In the genomic region with DNA sequence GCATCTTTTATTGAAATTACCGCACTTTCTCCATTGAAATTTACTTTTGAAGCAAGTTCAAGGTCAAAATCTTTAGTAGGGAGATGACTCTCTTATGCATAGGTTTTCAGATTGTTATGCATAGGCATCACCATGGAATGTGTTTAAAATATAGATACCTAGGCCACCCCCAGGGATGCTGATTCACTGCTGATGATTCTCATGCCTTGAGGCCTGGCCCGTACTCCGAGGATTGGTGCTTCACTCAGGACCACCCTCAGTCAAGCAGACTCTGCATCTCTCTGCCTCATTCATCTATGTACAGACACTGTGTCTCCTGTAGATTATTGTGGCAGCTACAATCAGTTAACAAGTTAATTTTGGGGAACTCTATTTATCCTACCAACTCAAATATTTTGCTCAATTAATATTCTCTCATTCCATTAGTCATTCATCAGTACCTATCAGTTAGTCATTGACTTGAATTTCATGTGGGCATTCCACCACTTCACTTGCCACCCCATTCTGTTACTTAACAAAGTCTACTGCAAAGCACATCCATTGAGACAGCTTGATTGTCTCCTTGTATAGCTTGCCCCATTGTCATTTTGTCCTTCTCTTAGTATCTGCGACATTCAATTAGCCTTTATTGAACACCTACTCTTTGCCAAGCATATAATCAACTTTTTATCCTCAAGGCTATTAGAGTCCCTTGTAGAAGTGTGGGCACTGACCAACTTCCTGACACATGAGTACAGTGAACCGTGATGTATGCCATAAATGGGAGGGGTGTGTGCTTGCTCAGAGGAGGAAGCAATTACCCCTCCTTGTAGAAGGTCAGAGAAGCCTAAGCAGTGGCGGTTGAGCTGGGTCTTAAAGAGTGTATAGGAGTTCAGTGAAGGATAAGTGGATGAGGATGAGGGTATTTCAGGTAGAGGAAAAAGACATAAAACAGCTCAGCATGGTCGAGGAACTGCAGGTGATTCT, we compare ENCODE assay signal across 15 cellular contexts.
DNase-seq lines count a peak whose midpoint lies in the region; ATAC-seq and TF ChIP-seq lines count a peak whose summit lies in the region.
"Had no signal": no experiment of that assay in that cellular context is flagged by ENCODE, and none has a peak within 500 bp of the region (broad histone marks: within the 10 kb centered on the region; RNA-seq: fewer than 3 reads in every experiment).

No MANE protein-coding gene starts in this region.

- ATAC-seq in effector memory CD8-positive, alpha-beta T cell (replicated peaks) = peak; percentile 40
- ATAC-seq in natural killer cell = peak; percentile 58 to 88 (median 74)
- no peak for ATAC-seq in stimulated activated naive CD8-positive, alpha-beta T cell treated with anti-CD3 and anti-CD28 coated beads, Interleukin-15, amount 100 ng/mL, for 72 hours
- ATAC-seq in GM18870 (IDR thresholded peaks at IDR 0.05; ENCODE audit: unreplicated experiment) = no peak
- ATAC-seq in HG02763 (IDR thresholded peaks at IDR 0.05; ENCODE audit: unreplicated experiment) = no peak

- no peaks in the 10 kb centered on the region for H3K27me3 Mint-ChIP-seq in effector memory CD8-positive, alpha-beta T cell
- H3K27me3 Mint-ChIP-seq in natural killer cell (ENCODE audit: low read depth in 2 of 2) = no peaks in the 10 kb centered on the region
- H3K27me3 Mint-ChIP-seq in stimulated activated naive CD8-positive, alpha-beta T cell treated with anti-CD3 and anti-CD28 coated beads, Interleukin-15, amount 100 ng/mL, for 72 hours = no peaks in the 10 kb centered on the region
- H3K27me3 Mint-ChIP-seq: CD4-positive, alpha-beta memory T cell had no signal

- intact Hi-C loops in natural killer cell (cut with micrococcal nuclease) = no loop called here

- peak; percentile 35 for DNase-seq in EH (ENCODE audit: low read depth)
- DNase-seq in NOMO-1 (lab: John Stamatoyannopoulos, UW; ENCODE audit: unreplicated experiment in 2 of 2) = peak; percentile 66 to 69
- DNase-seq in effector memory CD8-positive, alpha-beta T cell = no peak
- no peak for DNase-seq in natural killer cell
- DNase-seq in stimulated activated naive CD8-positive, alpha-beta T cell treated with anti-CD3 and anti-CD28 coated beads, Interleukin-15, amount 100 ng/mL, for 72 hours = no peak
- DNase-seq in AML-193 (lab: John Stamatoyannopoulos, UW) = no peak
- DNase-seq: CD4-positive, alpha-beta memory T cell; MM.1S; NCI-H1092 treated with DMSO at 0.1 percent for 48 hours; NCI-H2081 treated with DMSO at 0.1 percent for 48 hours; NCI-H510A treated with DMSO at 0.1 percent for 48 hours; Peyer's patch; SHP77 treated with DMSO at 0.1 percent for 48 hours had no signal

- peaks cover 3 to 6% of the 10 kb centered on the region in 2 donors for H3K4me1 Mint-ChIP-seq in effector memory CD8-positive, alpha-beta T cell (ENCODE audit: low read depth in 2 of 2)
- H3K4me1 Mint-ChIP-seq in natural killer cell = peaks cover 9 to 41% of the 10 kb centered on the region in 2 donors
- H3K4me1 Mint-ChIP-seq in stimulated activated naive CD8-positive, alpha-beta T cell treated with anti-CD3 and anti-CD28 coated beads, Interleukin-15, amount 100 ng/mL, for 72 hours = no peaks in the 10 kb centered on the region
- H3K4me1 Mint-ChIP-seq: CD4-positive, alpha-beta memory T cell had no signal

- peak overlapping the region in 1 of 2 donors; percentile 28 for H3K4me3 Mint-ChIP-seq in effector memory CD8-positive, alpha-beta T cell
- H3K4me3 Mint-ChIP-seq in natural killer cell = peak overlapping the region; percentile 33
- H3K4me3 Mint-ChIP-seq in stimulated activated naive CD8-positive, alpha-beta T cell treated with anti-CD3 and anti-CD28 coated beads, Interleukin-15, amount 100 ng/mL, for 72 hours = no peak overlapping the region
- H3K4me3 Mint-ChIP-seq: CD4-positive, alpha-beta memory T cell had no signal

- no peaks in the 10 kb centered on the region for H3K9me3 Mint-ChIP-seq in effector memory CD8-positive, alpha-beta T cell
- peaks cover 0 to 2% of the 10 kb centered on the region in 2 donors for H3K9me3 Mint-ChIP-seq in natural killer cell
- no peaks in the 10 kb centered on the region for H3K9me3 Mint-ChIP-seq in stimulated activated naive CD8-positive, alpha-beta T cell treated with anti-CD3 and anti-CD28 coated beads, Interleukin-15, amount 100 ng/mL, for 72 hours

- H3K27ac Mint-ChIP-seq in effector memory CD8-positive, alpha-beta T cell = peak overlapping the region in 1 of 2 donors; percentile 16
- H3K27ac Mint-ChIP-seq in natural killer cell = peak overlapping the region; percentile 1 to 9
- no peak overlapping the region for H3K27ac Mint-ChIP-seq in stimulated activated naive CD8-positive, alpha-beta T cell treated with anti-CD3 and anti-CD28 coated beads, Interleukin-15, amount 100 ng/mL, for 72 hours
- H3K27ac Mint-ChIP-seq: CD4-positive, alpha-beta memory T cell had no signal

- no peak for TF ChIP-seq CTCF in natural killer cell (IDR thresholded peaks at IDR 0.05)

- no peaks in the 10 kb centered on the region for H3K36me3 Mint-ChIP-seq in effector memory CD8-positive, alpha-beta T cell (ENCODE audit: insufficient read depth)
- no peaks in the 10 kb centered on the region for H3K36me3 Mint-ChIP-seq in natural killer cell

Comparison
In these comparisons a context has a peak if more than half of its experiments do, and no peak if none do; other contexts are left out.
1. DNase-seq: peak in EH (single experiment) and NOMO-1 (2 of 2); none in effector memory CD8-positive, alpha-beta T cell (0 of 3), natural killer cell (single experiment), stimulated activated naive CD8-positive, alpha-beta T cell treated with anti-CD3 and anti-CD28 coated beads, Interleukin-15, amount 100 ng/mL, for 72 hours (0 of 2) and AML-193 (0 of 2).
2. ATAC-seq: peak in effector memory CD8-positive, alpha-beta T cell (single experiment) and natural killer cell (3 of 3); none in stimulated activated naive CD8-positive, alpha-beta T cell treated with anti-CD3 and anti-CD28 coated beads, Interleukin-15, amount 100 ng/mL, for 72 hours (single experiment), GM18870 (single experiment) and HG02763 (single experiment).
3. H3K27ac Mint-ChIP-seq: peak in natural killer cell (2 of 2); none in stimulated activated naive CD8-positive, alpha-beta T cell treated with anti-CD3 and anti-CD28 coated beads, Interleukin-15, amount 100 ng/mL, for 72 hours (0 of 2).